In genomic region chr2:102050854-102051391, GRCh38 we compare ENCODE assay signal across 10 cellular contexts. TPM values are rescaled to one million over a fixed set of nuclear protein-coding genes. Genes with fewer than 3 reads are reported as not detected.
DNase-seq lines count a peak whose midpoint lies in the region; ATAC-seq, FAIRE-seq and TF ChIP-seq lines count a peak whose summit lies in the region.
"Had no signal": no experiment of that assay in that cellular context is flagged by ENCODE, and none has a peak within 500 bp of the region (broad histone marks: within the 10 kb centered on the region; RNA-seq: fewer than 3 reads in every experiment).

No MANE protein-coding gene starts in this region.

- H3K27ac ChIP-seq in lower lobe of right lung (peak overlapping the region; percentile 68), suprapubic skin (peak overlapping the region; percentile 85), RWPE1 (no peak overlapping the region)

- TF ChIP-seq CTCF in lower lobe of right lung (IDR thresholded peaks at IDR 0.05) (no peak), suprapubic skin (IDR thresholded peaks at IDR 0.05) (no peak), RWPE1 (conservative IDR thresholded peaks at IDR 0.05; ENCODE audit: low read depth) (no peak)

- peaks cover 71% of the 10 kb centered on the region for H3K4me1 ChIP-seq in lower lobe of right lung
- peaks cover 67% of the 10 kb centered on the region for H3K4me1 ChIP-seq in suprapubic skin

- H3K4me3 ChIP-seq in lower lobe of right lung (no peak overlapping the region), suprapubic skin (no peak overlapping the region)

- POLR2A ChIA-PET in RWPE1 (lab: Yijun Ruan, JAX; ENCODE audit: low non-redundant PET) = no interaction called here

- H3K9me3 ChIP-seq in lower lobe of right lung (no peaks in the 10 kb centered on the region), suprapubic skin (no peaks in the 10 kb centered on the region)

- intact Hi-C loops in lower lobe of right lung (cut with DNase I) = no loop called here

- FAIRE-seq in endometrium (lab: Jason Lieb, UNC) = peak; percentile 33
- FAIRE-seq: colon had no signal

- TF ChIP-seq POLR2A in suprapubic skin (IDR thresholded peaks at IDR 0.05) = no peak

- peak; percentile 14 for DNase-seq in NCI-H446 treated with DMSO at 0.1 percent for 48 hours (lab: John Stamatoyannopoulos, UW)
- peak; percentile 66 for DNase-seq in lower lobe of right lung
- peak in 1 of 2 donors; percentile 90 for DNase-seq in suprapubic skin (ENCODE audit: low spot score in 2 of 2)
- DNase-seq in NAMALWA (ENCODE audit: low spot score) = no peak
- no peak for DNase-seq in GF-D8 (lab: John Stamatoyannopoulos, UW)
- no peak for DNase-seq in RWPE1 (ENCODE audit: low spot score)
- DNase-seq in T-helper 2 cell = no peak
- DNase-seq: NCI-H2081 treated with DMSO at 0.1 percent for 48 hours had no signal

- ATAC-seq in lower lobe of right lung = peak; percentile 52 to 54

- CTCF ChIA-PET in RWPE1 (lab: Yijun Ruan, JAX) = interaction anchor here (0.6 to 1.4 kb wide), 2 partner anchors 11 to 250 kb away, joined by 3 read pairs; no protein-coding TSS in a partner anchor

- no peaks in the 10 kb centered on the region for H3K27me3 ChIP-seq in lower lobe of right lung (ENCODE audit: low read depth)
- no peaks in the 10 kb centered on the region for H3K27me3 ChIP-seq in suprapubic skin

- no peak for TF ChIP-seq EP300 in suprapubic skin (IDR thresholded peaks at IDR 0.05)

- WGBS in suprapubic skin = 21% methylated on average over 6 of the region's 7 CpGs

- H3K36me3 ChIP-seq in lower lobe of right lung (no peaks in the 10 kb centered on the region), suprapubic skin (no peaks in the 10 kb centered on the region)

RNA-seq across cellular contexts. Expression of gene IL1R2, which starts 59.2 kb away (rescaled TPM):
- total RNA-seq in lower lobe of right lung (23.3 TPM), suprapubic skin (100 to 1,000 TPM in 2 of 4 donors, 10 to 100 TPM in 2; 55.3 to 103 (median 80.7) TPM)

Comparison
In these comparisons a context has a peak if more than half of its experiments do, and no peak if none do; other contexts are left out.
1. DNase-seq: peak in NCI-H446 treated with DMSO at 0.1 percent for 48 hours (single experiment) and lower lobe of right lung (single experiment); none in NAMALWA (single experiment), GF-D8 (single experiment), RWPE1 (single experiment) and T-helper 2 cell (0 of 5).